Comparison of ENCODE assay signal across 9 cellular contexts in genomic region chr3:131386429-131386926, GRCh38.
DNase-seq lines count a peak whose midpoint lies in the region; ATAC-seq and TF ChIP-seq lines count a peak whose summit lies in the region.
"Had no signal": no experiment of that assay in that cellular context is flagged by ENCODE, and none has a peak within 500 bp of the region (broad histone marks: within the 10 kb centered on the region; RNA-seq: fewer than 3 reads in every experiment).

No MANE protein-coding gene starts in this region.

- peaks cover 20% of the 10 kb centered on the region for H3K4me1 ChIP-seq in MM.1S (ENCODE audit: low read length)
- peaks cover 27% of the 10 kb centered on the region for H3K4me1 ChIP-seq in adipocyte (ENCODE audit: control insufficient read depth, insufficient read depth, low read length)

- H3K27ac ChIP-seq in MM.1S (ENCODE audit: low read length) (peak overlapping the region; percentile 5; the same call in 1 of the 2 replicates), layer of hippocampus (ENCODE audit: low read depth, low read length) (peak overlapping the region; percentile 2)

- H3K27me3 ChIP-seq in MM.1S (replicated peaks; ENCODE audit: insufficient read depth, low read length) (no peaks in the 10 kb centered on the region), adipocyte (replicated peaks; ENCODE audit: control insufficient read depth, insufficient read depth, low read length) (no peaks in the 10 kb centered on the region), layer of hippocampus (ENCODE audit: control insufficient read depth, insufficient read depth, low read length) (no peaks in the 10 kb centered on the region)

- 0 out of 2 replicates have a peak overlapping the region, but pooled peaks have one; percentile 7 for H2AFZ ChIP-seq in MM.1S (ENCODE audit: low read length)

- TF ChIP-seq CTCF in MM.1S (IDR thresholded peaks at IDR 0.05; ENCODE audit: low read length): no peak

- peak; percentile 21 for ATAC-seq in stimulated activated naive CD8-positive, alpha-beta T cell treated with anti-CD3 and anti-CD28 coated beads, Interleukin-15, Interleukin-2, amounts not matched to agents 100 U/mL and 50 U/mL, for 24 hours
- ATAC-seq in HG03045 (IDR thresholded peaks at IDR 0.05; ENCODE audit: unreplicated experiment): no peak
- no peak for ATAC-seq in GM21723 (IDR thresholded peaks at IDR 0.05; ENCODE audit: unreplicated experiment)
- no peak for ATAC-seq in GM21381 (IDR thresholded peaks at IDR 0.05; ENCODE audit: unreplicated experiment)

- no peaks in the 10 kb centered on the region for H3K9me3 ChIP-seq in MM.1S (replicated peaks; ENCODE audit: insufficient read depth, low read length)
- no peaks in the 10 kb centered on the region for H3K9me3 ChIP-seq in adipocyte (ENCODE audit: control insufficient read depth, low read length)

- H3K36me3 ChIP-seq in MM.1S (replicated peaks; ENCODE audit: insufficient read depth, low read length) (no peaks in the 10 kb centered on the region), adipocyte (ENCODE audit: control insufficient read depth, insufficient read depth, low read length, severe bottlenecking) (peaks cover 13% of the 10 kb centered on the region)

- H3F3A ChIP-seq in MM.1S (ENCODE audit: insufficient read depth, low read length): 0 out of 2 replicates have a peak, but pooled peaks cover 11% of the 10 kb centered on the region

- H3K9me2 ChIP-seq in MM.1S (replicated peaks; ENCODE audit: insufficient read depth, low read length): no peaks in the 10 kb centered on the region

- H3K9ac ChIP-seq in MM.1S (ENCODE audit: low read length) (no peak overlapping the region), adipocyte (ENCODE audit: low read length) (peak overlapping the region; percentile 22)

- H3K79me2 ChIP-seq in MM.1S (ENCODE audit: low read length): peaks cover 17% of the 10 kb centered on the region

- no peaks in the 10 kb centered on the region for H4K20me1 ChIP-seq in MM.1S (ENCODE audit: insufficient read depth, low read length)

- H3K4me2 ChIP-seq in MM.1S (ENCODE audit: low read depth, low read length): peak overlapping the region; percentile 20

- DNase-seq in MM.1S (peak; percentile 32), adipocyte (ENCODE audit: low read depth) (no peak), HK-2 (ENCODE audit: unreplicated experiment) (no peak)
- DNase-seq in stimulated activated naive CD8-positive, alpha-beta T cell treated with anti-CD3 and anti-CD28 coated beads, Interleukin-15, Interleukin-2, amounts not matched to agents 100 U/mL and 50 U/mL, for 24 hours: peak; percentile 24
- DNase-seq: NCI-H69 had no signal

- H3K4me3 ChIP-seq in MM.1S (ENCODE audit: low read length) (no peak overlapping the region), adipocyte (ENCODE audit: low read length) (no peak overlapping the region)

Comparison
In these comparisons a context has a peak if more than half of its experiments do, and no peak if none do; other contexts are left out.
1. DNase-seq: peak in MM.1S (single experiment) and stimulated activated naive CD8-positive, alpha-beta T cell treated with anti-CD3 and anti-CD28 coated beads, Interleukin-15, Interleukin-2, amounts not matched to agents 100 U/mL and 50 U/mL, for 24 hours (single experiment); none in adipocyte (single experiment) and HK-2 (single experiment).